Comparison of ENCODE assay signal across 1 cellular context in the genomic region with DNA sequence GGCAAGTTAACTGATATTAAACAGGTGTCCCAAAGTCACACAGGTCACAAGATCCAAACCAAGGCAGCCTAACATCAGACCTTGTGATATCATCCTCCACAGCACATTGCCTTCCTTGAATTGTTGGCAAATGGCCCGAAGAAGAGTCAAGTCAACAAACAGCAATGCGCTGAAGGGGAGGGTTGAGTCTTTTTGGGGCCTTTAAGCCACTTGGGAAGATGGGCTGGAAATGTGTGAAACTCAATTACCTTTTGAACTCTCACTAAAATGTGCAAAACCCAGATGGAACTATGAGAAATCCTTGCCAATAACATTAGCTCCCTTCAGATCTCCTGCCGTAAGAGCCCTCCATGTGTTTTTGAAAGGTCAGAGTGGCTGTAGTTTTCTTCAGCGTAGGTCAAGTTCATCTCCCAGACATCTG.
TF ChIP-seq lines count a peak whose summit lies in the region.

No MANE protein-coding gene starts in this region.

TF ChIP-seq in WTC11, 78 proteins besides CTCF, POLR2A, EP300 and RAD21 (continued from another document):
- TF ChIP-seq, protein P1, sequence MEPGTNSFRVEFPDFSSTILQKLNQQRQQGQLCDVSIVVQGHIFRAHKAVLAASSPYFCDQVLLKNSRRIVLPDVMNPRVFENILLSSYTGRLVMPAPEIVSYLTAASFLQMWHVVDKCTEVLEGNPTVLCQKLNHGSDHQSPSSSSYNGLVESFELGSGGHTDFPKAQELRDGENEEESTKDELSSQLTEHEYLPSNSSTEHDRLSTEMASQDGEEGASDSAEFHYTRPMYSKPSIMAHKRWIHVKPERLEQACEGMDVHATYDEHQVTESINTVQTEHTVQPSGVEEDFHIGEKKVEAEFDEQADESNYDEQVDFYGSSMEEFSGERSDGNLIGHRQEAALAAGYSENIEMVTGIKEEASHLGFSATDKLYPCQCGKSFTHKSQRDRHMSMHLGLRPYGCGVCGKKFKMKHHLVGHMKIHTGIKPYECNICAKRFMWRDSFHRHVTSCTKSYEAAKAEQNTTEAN (CRISPR knock-in tag; IDR thresholded peaks at IDR 0.05) = no peak
- TF ChIP-seq, protein P2, sequence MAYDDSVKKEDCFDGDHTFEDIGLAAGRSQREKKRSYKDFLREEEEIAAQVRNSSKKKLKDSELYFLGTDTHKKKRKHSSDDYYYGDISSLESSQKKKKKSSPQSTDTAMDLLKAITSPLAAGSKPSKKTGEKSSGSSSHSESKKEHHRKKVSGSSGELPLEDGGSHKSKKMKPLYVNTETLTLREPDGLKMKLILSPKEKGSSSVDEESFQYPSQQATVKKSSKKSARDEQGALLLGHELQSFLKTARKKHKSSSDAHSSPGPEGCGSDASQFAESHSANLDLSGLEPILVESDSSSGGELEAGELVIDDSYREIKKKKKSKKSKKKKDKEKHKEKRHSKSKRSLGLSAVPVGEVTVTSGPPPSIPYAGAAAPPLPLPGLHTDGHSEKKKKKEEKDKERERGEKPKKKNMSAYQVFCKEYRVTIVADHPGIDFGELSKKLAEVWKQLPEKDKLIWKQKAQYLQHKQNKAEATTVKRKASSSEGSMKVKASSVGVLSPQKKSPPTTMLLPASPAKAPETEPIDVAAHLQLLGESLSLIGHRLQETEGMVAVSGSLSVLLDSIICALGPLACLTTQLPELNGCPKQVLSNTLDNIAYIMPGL (CRISPR knock-in tag; IDR thresholded peaks at IDR 0.05) = no peak
- TF ChIP-seq ZNF232 (CRISPR knock-in tag; IDR thresholded peaks at IDR 0.05) = no peak
